8 cellular contexts compared by ENCODE assay signal in the genomic region with DNA sequence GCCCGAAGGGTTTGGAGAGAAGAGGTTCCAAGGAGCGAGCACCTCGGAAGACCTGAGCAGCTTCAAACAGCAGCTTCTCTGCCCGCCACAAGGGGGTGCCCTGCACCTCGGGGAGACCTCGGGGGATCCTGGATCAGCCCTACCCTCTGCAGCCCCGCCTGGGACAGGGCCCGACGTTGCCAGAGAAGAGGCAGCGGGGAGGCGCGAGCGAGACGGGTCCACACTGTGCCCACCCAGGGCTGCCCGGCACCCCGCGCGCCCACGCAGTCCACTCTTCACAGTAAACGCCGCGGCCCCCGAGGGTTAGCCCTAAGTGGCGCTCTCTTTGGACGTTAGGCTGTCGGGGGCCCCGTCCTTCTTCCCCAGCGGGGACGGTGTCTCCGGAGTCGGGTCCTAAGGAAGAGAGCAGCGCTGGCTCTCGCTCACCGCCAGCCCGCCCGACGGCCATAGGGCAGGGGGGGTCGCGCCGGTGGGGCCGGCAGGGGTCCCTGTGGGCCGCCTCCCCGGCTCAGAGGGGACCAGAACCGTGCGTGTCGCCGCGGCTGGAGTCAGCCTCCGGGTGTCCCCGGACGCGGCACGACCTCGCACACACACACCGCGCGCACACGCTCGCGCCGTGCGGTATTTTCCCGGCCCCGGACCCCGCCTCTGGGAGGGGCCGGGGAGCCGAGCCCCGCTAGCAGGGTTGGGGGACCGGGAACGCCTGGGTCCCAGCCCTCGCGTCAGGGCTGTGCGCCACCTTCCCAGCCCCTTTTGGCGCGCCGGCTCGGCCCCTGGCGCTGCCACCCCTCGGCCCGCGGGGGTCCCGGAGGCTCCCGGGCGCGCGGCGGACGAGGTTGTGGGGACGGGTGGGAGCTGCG. TPM values are rescaled to one million over a fixed set of nuclear protein-coding genes. Genes with fewer than 3 reads are reported as not detected.
DNase-seq lines count a peak whose midpoint lies in the region; ATAC-seq and TF ChIP-seq lines count a peak whose summit lies in the region.

No MANE protein-coding gene starts in this region.

- no peaks in the 10 kb centered on the region for H3K9me3 ChIP-seq in aorta (ENCODE audit: control insufficient read depth, low read length)

- no peaks in the 10 kb centered on the region for H3K4me1 ChIP-seq in aorta (ENCODE audit: control insufficient read depth in 1 of 2, insufficient read depth in 2 of 2, low read length in 2 of 2)

- no peak overlapping the region for H3K4me3 ChIP-seq in Jurkat, Clone E6-1 (ENCODE audit: low read length)
- peak overlapping the region in 1 of 2 donors; percentile 55 for H3K4me3 ChIP-seq in aorta (ENCODE audit: low read length in 2 of 2)

- H3K27me3 ChIP-seq in aorta (ENCODE audit: control insufficient read depth in 1 of 2, insufficient read depth in 2 of 2, low read length in 1 of 2): no peaks in the 10 kb centered on the region

- DNase-seq in NCI-H2029 treated with DMSO at 0.1 percent for 48 hours (lab: John Stamatoyannopoulos, UW) (peak; percentile 22), NCI-H2029 (lab: John Stamatoyannopoulos, UW) (no peak), cardiac septum (ENCODE audit: low spot score) (peak; percentile 83), putamen (ENCODE audit: low spot score) (peak; percentile 36), aorta (peak; percentile 60 to 82)
- DNase-seq in Jurkat, Clone E6-1 (ENCODE audit: low read depth, low spot score): peak; percentile 20
- DNase-seq in activated naive CD4-positive, alpha-beta T cell treated with anti-CD3 and anti-CD28 coated beads, Interleukin-2, amount 50 U/mL, for 16 hours: peak; percentile 77

- intact Hi-C loops in cardiac septum (cut with DNase I): no loop called here
- intact Hi-C loops in aorta (cut with DNase I): no loop called here

- no peak overlapping the region for H3K27ac ChIP-seq in aorta (ENCODE audit: low read depth in 1 of 2, low read length in 2 of 2)

- H3K36me3 ChIP-seq in aorta (ENCODE audit: control insufficient read depth in 1 of 2, insufficient read depth in 2 of 2, low read length in 1 of 2): no peaks in the 10 kb centered on the region

- ATAC-seq in SK-N-SH treated with all-trans-retinoic acid at 6 μM for 48 hours (peak; percentile 87), aorta (ENCODE audit: low FRiP score) (peak; percentile 66)

- 0 to 1% methylated on average over 45 to 90 of the region's 90 CpGs for WGBS in aorta, 2 donors

TF ChIP-seq in SK-N-SH treated with all-trans-retinoic acid at 6 μM for 48 hours, 23 proteins besides CTCF, POLR2A, EP300 and RAD21:
- no peak for TF ChIP-seq TCF4 (CRISPR knock-in tag; IDR thresholded peaks at IDR 0.05; ENCODE audit: borderline replicate concordance)
- TF ChIP-seq GLIS3 (CRISPR knock-in tag; IDR thresholded peaks at IDR 0.05): no peak
- no peak for TF ChIP-seq TOX (CRISPR knock-in tag; IDR thresholded peaks at IDR 0.05; ENCODE audit: borderline replicate concordance)
- TF ChIP-seq ZNF8 (CRISPR knock-in tag; IDR thresholded peaks at IDR 0.05): no peak
- TF ChIP-seq BACH2 (CRISPR knock-in tag; IDR thresholded peaks at IDR 0.05; ENCODE audit: borderline replicate concordance): no peak
- TF ChIP-seq PPARA (CRISPR knock-in tag; IDR thresholded peaks at IDR 0.05; ENCODE audit: borderline replicate concordance): no peak
- no peak for TF ChIP-seq PATZ1 (CRISPR knock-in tag; IDR thresholded peaks at IDR 0.05; ENCODE audit: borderline replicate concordance)
- TF ChIP-seq ZNF565 (CRISPR knock-in tag; conservative IDR thresholded peaks at IDR 0.05; ENCODE audit: low read depth): no peak
- TF ChIP-seq CSDC2 (CRISPR knock-in tag; IDR thresholded peaks at IDR 0.05): no peak
- TF ChIP-seq ZFP30 (CRISPR knock-in tag; IDR thresholded peaks at IDR 0.05): no peak
- no peak for TF ChIP-seq RARB (CRISPR knock-in tag; IDR thresholded peaks at IDR 0.05)
- no peak for TF ChIP-seq ZFP3 (CRISPR knock-in tag; IDR thresholded peaks at IDR 0.05)
- no peak for TF ChIP-seq SNAI2 (CRISPR knock-in tag; IDR thresholded peaks at IDR 0.05)
- no peak for TF ChIP-seq ZNF70 (CRISPR knock-in tag; IDR thresholded peaks at IDR 0.05)
- no peak for TF ChIP-seq ISL1 (CRISPR knock-in tag; IDR thresholded peaks at IDR 0.05)
- TF ChIP-seq, protein P1, sequence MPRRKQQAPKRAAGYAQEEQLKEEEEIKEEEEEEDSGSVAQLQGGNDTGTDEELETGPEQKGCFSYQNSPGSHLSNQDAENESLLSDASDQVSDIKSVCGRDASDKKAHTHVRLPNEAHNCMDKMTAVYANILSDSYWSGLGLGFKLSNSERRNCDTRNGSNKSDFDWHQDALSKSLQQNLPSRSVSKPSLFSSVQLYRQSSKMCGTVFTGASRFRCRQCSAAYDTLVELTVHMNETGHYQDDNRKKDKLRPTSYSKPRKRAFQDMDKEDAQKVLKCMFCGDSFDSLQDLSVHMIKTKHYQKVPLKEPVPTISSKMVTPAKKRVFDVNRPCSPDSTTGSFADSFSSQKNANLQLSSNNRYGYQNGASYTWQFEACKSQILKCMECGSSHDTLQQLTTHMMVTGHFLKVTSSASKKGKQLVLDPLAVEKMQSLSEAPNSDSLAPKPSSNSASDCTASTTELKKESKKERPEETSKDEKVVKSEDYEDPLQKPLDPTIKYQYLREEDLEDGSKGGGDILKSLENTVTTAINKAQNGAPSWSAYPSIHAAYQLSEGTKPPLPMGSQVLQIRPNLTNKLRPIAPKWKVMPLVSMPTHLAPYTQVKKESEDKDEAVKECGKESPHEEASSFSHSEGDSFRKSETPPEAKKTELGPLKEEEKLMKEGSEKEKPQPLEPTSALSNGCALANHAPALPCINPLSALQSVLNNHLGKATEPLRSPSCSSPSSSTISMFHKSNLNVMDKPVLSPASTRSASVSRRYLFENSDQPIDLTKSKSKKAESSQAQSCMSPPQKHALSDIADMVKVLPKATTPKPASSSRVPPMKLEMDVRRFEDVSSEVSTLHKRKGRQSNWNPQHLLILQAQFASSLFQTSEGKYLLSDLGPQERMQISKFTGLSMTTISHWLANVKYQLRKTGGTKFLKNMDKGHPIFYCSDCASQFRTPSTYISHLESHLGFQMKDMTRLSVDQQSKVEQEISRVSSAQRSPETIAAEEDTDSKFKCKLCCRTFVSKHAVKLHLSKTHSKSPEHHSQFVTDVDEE (CRISPR knock-in tag; IDR thresholded peaks at IDR 0.05): no peak
TF ChIP-seq in SK-N-SH treated with all-trans-retinoic acid at 6 μM for 48 hours: peak in this region for 0.

RNA-seq across cellular contexts. Expression of gene CDH22, which starts 0.9 kb away (rescaled TPM):
- 0.96 TPM for polyA plus RNA-seq in Jurkat, Clone E6-1 (2012; ENCODE audit: insufficient read depth, insufficient read length)
- total RNA-seq in cardiac septum (0.83 TPM), aorta (not detected)
- not detected for polyA plus RNA-seq in aorta
